In the genomic region with DNA sequence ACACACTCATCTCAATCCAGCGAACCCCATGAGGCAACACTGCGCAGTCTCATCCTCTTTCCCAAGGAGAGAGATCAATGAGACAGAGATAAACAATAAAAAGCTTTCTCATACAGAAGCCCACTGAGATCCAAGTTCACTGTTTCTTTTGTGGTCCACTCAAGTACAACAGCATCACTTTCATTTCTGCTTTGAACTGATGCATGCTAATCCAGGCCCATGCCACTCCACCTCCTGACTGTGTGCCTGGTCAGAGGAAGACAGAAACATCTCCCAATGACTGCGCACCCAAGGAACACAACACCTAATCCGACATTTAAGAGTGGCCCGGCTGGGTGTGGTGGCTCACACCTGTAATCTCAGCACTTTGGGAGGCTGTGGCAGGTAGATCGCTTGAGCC, we compare ENCODE assay signal across 17 cellular contexts.
DNase-seq lines count a peak whose midpoint lies in the region; ATAC-seq and TF ChIP-seq lines count a peak whose summit lies in the region.
"Had no signal": no experiment of that assay in that cellular context is flagged by ENCODE, and none has a peak within 500 bp of the region (broad histone marks: within the 10 kb centered on the region; RNA-seq: fewer than 3 reads in every experiment).

No MANE protein-coding gene starts in this region.

- peak overlapping the region; percentile 52 to 93 (median 88) for H3K27ac Mint-ChIP-seq in CD4-positive, CD25-positive, alpha-beta regulatory T cell
- H3K27ac Mint-ChIP-seq in GM23338: no peak overlapping the region
- H3K27ac Mint-ChIP-seq in activated T-helper 17 cell treated with anti-CD3 and anti-CD28 coated beads, Interleukin-2, amount 50 U/mL, for 72 hours: peak overlapping the region; percentile 85
- H3K27ac Mint-ChIP-seq: natural killer cell treated with Interleukin-12 subunit alpha and Interleukin-12 subunit beta and Interleukin-15 and Interleukin-18, amount 100 ng/mL, for 72 hours had no signal

- no peak overlapping the region for H2BK5ac ChIP-seq in trophoblast cell (ENCODE audit: low read depth, low read length, poor library complexity)

- DNase-seq in CD4-positive, CD25-positive, alpha-beta regulatory T cell: no peak
- DNase-seq in GM23338 (ENCODE audit: low spot score): no peak
- DNase-seq in trophoblast cell: no peak
- DNase-seq in NCI-H2081 treated with DMSO at 0.1 percent for 48 hours (lab: John Stamatoyannopoulos, UW): no peak
- no peak for DNase-seq in NCI-H446 treated with DMSO at 0.1 percent for 48 hours (lab: John Stamatoyannopoulos, UW)
- DNase-seq in breast epithelium (ENCODE audit: low spot score in 2 of 2): no peak
- DNase-seq: activated effector memory CD4-positive, alpha-beta T cell treated with Interleukin-2 at 50 U/mL for 16 hours; colonic mucosa; islet precursor cell; NCI-H1417; NCI-H82; posterior cingulate gyrus; SK-N-SH; stimulated activated CD4-positive, alpha-beta T cell treated with anti-CD3 and anti-CD28 coated beads, Interleukin-2, amount 100 ng/mL, for 48 hours had no signal

- no peak overlapping the region for H3K14ac ChIP-seq in trophoblast cell (ENCODE audit: low read length)

- H3K9me2 ChIP-seq in GM23338 (ENCODE audit: insufficient read depth): no peaks in the 10 kb centered on the region
- H3K9me2 ChIP-seq: SK-N-SH had no signal

- H4K20me1 ChIP-seq in GM23338 (replicated peaks; ENCODE audit: insufficient read depth): no peaks in the 10 kb centered on the region

- H3K4ac ChIP-seq in trophoblast cell (ENCODE audit: low read depth, low read length): no peak overlapping the region

- peak overlapping the region; percentile 65 for H4K8ac ChIP-seq in trophoblast cell (ENCODE audit: low read depth, low read length)

- intact Hi-C loops in breast epithelium (cut with DNase I; ENCODE audit: low total_unique reads): no loop called here

- peak overlapping the region; percentile 75 for H3K18ac ChIP-seq in trophoblast cell (ENCODE audit: low read length)

- no peak overlapping the region for H4K91ac ChIP-seq in trophoblast cell (ENCODE audit: low read depth, low read length)

- H3K36me3 ChIP-seq in CD4-positive, CD25-positive, alpha-beta regulatory T cell (ENCODE audit: control insufficient read depth, insufficient read depth, low read length): peaks cover 56% of the 10 kb centered on the region
- peaks cover 11% of the 10 kb centered on the region for H3K36me3 ChIP-seq in GM23338 (ENCODE audit: insufficient read depth)
- H3K36me3 ChIP-seq in trophoblast cell (ENCODE audit: control insufficient read depth in 1 of 2, insufficient read depth in 2 of 2, low read length in 2 of 2): peaks cover 33 to 46% of the 10 kb centered on the region in 2 experiments
- H3K36me3 ChIP-seq in breast epithelium: no peaks in the 10 kb centered on the region

- H4K12ac ChIP-seq in trophoblast cell (ENCODE audit: low read depth, low read length): no peak overlapping the region

- WGBS in trophoblast cell (ENCODE audit: extremely low coverage, insufficient coverage, insufficient read length): no CpG with 5 or more reads among the region's 6 CpGs

- no peak overlapping the region for H2AFZ ChIP-seq in GM23338
- no peak overlapping the region for H2AFZ ChIP-seq in trophoblast cell (ENCODE audit: insufficient read depth, low read length, poor library complexity)

- H3K4me1 ChIP-seq in CD4-positive, CD25-positive, alpha-beta regulatory T cell (ENCODE audit: control insufficient read depth, insufficient read depth, low read length, poor library complexity, severe bottlenecking): no peaks in the 10 kb centered on the region
- H3K4me1 ChIP-seq in GM23338 (ENCODE audit: insufficient read depth): peaks cover 25% of the 10 kb centered on the region
- H3K4me1 ChIP-seq in trophoblast cell (ENCODE audit: control insufficient read depth in 1 of 2, insufficient read depth in 2 of 2, low read length in 2 of 2): peaks cover 1 to 12% of the 10 kb centered on the region in 2 experiments
- H3K4me1 ChIP-seq in breast epithelium: no peaks in the 10 kb centered on the region
- H3K4me1 ChIP-seq: suprapubic skin had no signal

- no peak overlapping the region for H3K27ac ChIP-seq in CD4-positive, CD25-positive, alpha-beta regulatory T cell (ENCODE audit: insufficient read depth, low read length, poor library complexity, severe bottlenecking)
- H3K27ac ChIP-seq in GM23338 (ENCODE audit: low read depth) (0 out of 2 replicates have a peak overlapping the region, but pooled peaks have one; percentile 63), trophoblast cell (ENCODE audit: low read depth, low read length) (peak overlapping the region; percentile 21), breast epithelium (no peak overlapping the region)
- H3K27ac ChIP-seq: colonic mucosa, suprapubic skin had no signal

- no peaks in the 10 kb centered on the region for H3K27me3 ChIP-seq in CD4-positive, CD25-positive, alpha-beta regulatory T cell (ENCODE audit: control insufficient read depth, insufficient read depth, low read length)
- H3K27me3 ChIP-seq in GM23338 (ENCODE audit: insufficient read depth): no peaks in the 10 kb centered on the region
- no peaks in the 10 kb centered on the region for H3K27me3 ChIP-seq in trophoblast cell (ENCODE audit: insufficient read depth, low read length)
- H3K27me3 ChIP-seq in breast epithelium: no peaks in the 10 kb centered on the region
- H3K27me3 ChIP-seq: colonic mucosa, suprapubic skin had no signal

- H3K4me1 Mint-ChIP-seq in CD4-positive, CD25-positive, alpha-beta regulatory T cell: peaks cover 6 to 58% (median 29%) of the 10 kb centered on the region in 4 donors
- H3K4me1 Mint-ChIP-seq in GM23338: peaks cover 30% of the 10 kb centered on the region
- H3K4me1 Mint-ChIP-seq in activated T-helper 17 cell treated with anti-CD3 and anti-CD28 coated beads, Interleukin-2, amount 50 U/mL, for 72 hours: peaks cover 34% of the 10 kb centered on the region

- H2BK120ac ChIP-seq in trophoblast cell (ENCODE audit: insufficient read depth, low read length, poor library complexity): no peak overlapping the region

- H3K23ac ChIP-seq in trophoblast cell (ENCODE audit: low read length): no peak overlapping the region

- peaks cover 5% of the 10 kb centered on the region for H3K79me1 ChIP-seq in trophoblast cell (ENCODE audit: low read length)

- ATAC-seq in CD4-positive, CD25-positive, alpha-beta regulatory T cell (ENCODE audit: low read depth in 2 of 2): no peak
- ATAC-seq in GM23338: no peak
- ATAC-seq in activated T-helper 17 cell treated with anti-CD3 and anti-CD28 coated beads, Interleukin-2, amount 50 U/mL, for 72 hours (replicated peaks): peak; percentile 40
- ATAC-seq: natural killer cell treated with Interleukin-12 subunit alpha and Interleukin-12 subunit beta and Interleukin-15 and Interleukin-18, amount 100 ng/mL, for 72 hours had no signal

- H3K9ac ChIP-seq in trophoblast cell (ENCODE audit: low read length): no peak overlapping the region
- H3K9ac ChIP-seq: SK-N-SH had no signal

- no peak overlapping the region for H3K4me3 Mint-ChIP-seq in CD4-positive, CD25-positive, alpha-beta regulatory T cell
- H3K4me3 Mint-ChIP-seq in GM23338: no peak overlapping the region
- H3K4me3 Mint-ChIP-seq in activated T-helper 17 cell treated with anti-CD3 and anti-CD28 coated beads, Interleukin-2, amount 50 U/mL, for 72 hours: peak overlapping the region; percentile 42
- H3K4me3 Mint-ChIP-seq: natural killer cell treated with Interleukin-12 subunit alpha and Interleukin-12 subunit beta and Interleukin-15 and Interleukin-18, amount 100 ng/mL, for 72 hours had no signal

- H3F3A ChIP-seq in GM23338 (replicated peaks; ENCODE audit: low read depth): peaks cover 14% of the 10 kb centered on the region; the same call in 1 of the 2 replicates

- no peaks in the 10 kb centered on the region for H3K9me3 ChIP-seq in CD4-positive, CD25-positive, alpha-beta regulatory T cell (ENCODE audit: control insufficient read depth in 2 of 2, low read length in 2 of 2)
- no peaks in the 10 kb centered on the region for H3K9me3 ChIP-seq in trophoblast cell (ENCODE audit: insufficient read depth, low read depth, low read length)
- H3K9me3 ChIP-seq in breast epithelium: no peaks in the 10 kb centered on the region
- H3K9me3 ChIP-seq: colonic mucosa, SK-N-SH, suprapubic skin had no signal

- H3K36me3 Mint-ChIP-seq in CD4-positive, CD25-positive, alpha-beta regulatory T cell: peaks cover 61% of the 10 kb centered on the region
- H3K36me3 Mint-ChIP-seq in GM23338 (ENCODE audit: low read depth): peaks cover 68% of the 10 kb centered on the region
- H3K36me3 Mint-ChIP-seq in activated T-helper 17 cell treated with anti-CD3 and anti-CD28 coated beads, Interleukin-2, amount 50 U/mL, for 72 hours (ENCODE audit: low read depth): peaks cover 99% of the 10 kb centered on the region
- H3K36me3 Mint-ChIP-seq: natural killer cell treated with Interleukin-12 subunit alpha and Interleukin-12 subunit beta and Interleukin-15 and Interleukin-18, amount 100 ng/mL, for 72 hours had no signal

- H2BK12ac ChIP-seq in trophoblast cell (ENCODE audit: low read length): peak overlapping the region; percentile 46

- H3K4me2 ChIP-seq in GM23338 (no peak overlapping the region), trophoblast cell (ENCODE audit: low read length) (no peak overlapping the region)
- H3K4me2 ChIP-seq: SK-N-SH had no signal

- no peak overlapping the region for H2AK5ac ChIP-seq in trophoblast cell (ENCODE audit: low read length)

- no peak for TF ChIP-seq POLR2A in breast epithelium (IDR thresholded peaks at IDR 0.05)

- H3K27me3 Mint-ChIP-seq in CD4-positive, CD25-positive, alpha-beta regulatory T cell: no peaks in the 10 kb centered on the region
- peaks cover 2% of the 10 kb centered on the region for H3K27me3 Mint-ChIP-seq in GM23338 (ENCODE audit: insufficient read depth, low read depth, poor library complexity)
- no peaks in the 10 kb centered on the region for H3K27me3 Mint-ChIP-seq in activated T-helper 17 cell treated with anti-CD3 and anti-CD28 coated beads, Interleukin-2, amount 50 U/mL, for 72 hours
- H3K27me3 Mint-ChIP-seq: natural killer cell treated with Interleukin-12 subunit alpha and Interleukin-12 subunit beta and Interleukin-15 and Interleukin-18, amount 100 ng/mL, for 72 hours had no signal

- H3K9me3 Mint-ChIP-seq in CD4-positive, CD25-positive, alpha-beta regulatory T cell: peaks cover 0 to 2% (median 0%) of the 10 kb centered on the region in 7 donors
- no peaks in the 10 kb centered on the region for H3K9me3 Mint-ChIP-seq in GM23338
- H3K9me3 Mint-ChIP-seq in activated T-helper 17 cell treated with anti-CD3 and anti-CD28 coated beads, Interleukin-2, amount 50 U/mL, for 72 hours: no peaks in the 10 kb centered on the region
- H3K9me3 Mint-ChIP-seq: natural killer cell treated with Interleukin-12 subunit alpha and Interleukin-12 subunit beta and Interleukin-15 and Interleukin-18, amount 100 ng/mL, for 72 hours had no signal

- TF ChIP-seq CTCF in GM23338 (conservative IDR thresholded peaks at IDR 0.05; ENCODE audit: low read depth in 2 of 2) (no peak), breast epithelium (IDR thresholded peaks at IDR 0.05) (no peak)

- no peak overlapping the region for H3K4me3 ChIP-seq in CD4-positive, CD25-positive, alpha-beta regulatory T cell (ENCODE audit: low read depth, low read length)
- H3K4me3 ChIP-seq in GM23338 (no peak overlapping the region), trophoblast cell (ENCODE audit: low read depth, low read length) (no peak overlapping the region), breast epithelium (no peak overlapping the region)
- H3K4me3 ChIP-seq: colonic mucosa, suprapubic skin had no signal

- H3K79me2 ChIP-seq in GM23338 (replicated peaks; ENCODE audit: insufficient read depth) (no peaks in the 10 kb centered on the region; the same call in 1 of the 2 replicates), trophoblast cell (ENCODE audit: control insufficient read depth, insufficient read depth, low read length, poor library complexity) (no peaks in the 10 kb centered on the region)

Comparison
In these comparisons a context has a peak if more than half of its experiments do, and no peak if none do; other contexts are left out.
1. H3K27ac ChIP-seq: peak in GM23338 (single experiment) and trophoblast cell (single experiment); none in CD4-positive, CD25-positive, alpha-beta regulatory T cell (single experiment) and breast epithelium (0 of 2).